11 cellular contexts compared by ENCODE assay signal in genomic region chrX:149937328-149937727, GRCh38. TPM values are rescaled to one million over a fixed set of nuclear protein-coding genes. Genes with fewer than 3 reads are reported as not detected.
DNase-seq lines count a peak whose midpoint lies in the region; FAIRE-seq and TF ChIP-seq lines count a peak whose summit lies in the region.
"Not testable (repeated sequence)": the region's sequence is repeated elsewhere in the genome, so short reads cannot be mapped to it uniquely, and the experiment has no call there.
"Had no signal": no experiment of that assay in that cellular context is flagged by ENCODE, and none has a peak within 500 bp of the region (broad histone marks: within the 10 kb centered on the region; RNA-seq: fewer than 3 reads in every experiment).

No MANE protein-coding gene starts in this region.

- CTCF ChIA-PET in CD4-positive, alpha-beta memory T cell (lab: Charles Lee; ENCODE audit: partially characterized antibody), result not testable (repeated sequence)

- peak overlapping the region; percentile 90 for H3K27ac ChIP-seq in CD4-positive, alpha-beta memory T cell (ENCODE audit: low read depth, low read length)
- H3K27ac ChIP-seq in KMS-11, result peak overlapping the region; percentile 71; the same call in 1 of the 2 replicates
- peak overlapping the region; percentile 95 for H3K27ac ChIP-seq in astrocyte (ENCODE audit: low read depth, low read length)
- peak overlapping the region; percentile 85 for H3K27ac ChIP-seq in epithelial cell of prostate
- peak overlapping the region; percentile 71 for H3K27ac ChIP-seq in keratinocyte (ENCODE audit: control insufficient read depth, insufficient read depth, low read length)
- H3K27ac ChIP-seq in neural progenitor cell, result not testable (repeated sequence)
- H3K27ac ChIP-seq in subcutaneous abdominal adipose tissue (ENCODE audit: low read depth, low read length), result peak overlapping the region; percentile 80

- not testable (repeated sequence) for H3K27me3 ChIP-seq in CD4-positive, alpha-beta memory T cell (ENCODE audit: insufficient read depth, low read length); KMS-11 (ENCODE audit: insufficient read depth, low read depth); astrocyte (ENCODE audit: insufficient read depth, low read length); keratinocyte (ENCODE audit: control insufficient read depth, extremely low read depth, insufficient read depth, low read length); neural progenitor cell; subcutaneous abdominal adipose tissue (ENCODE audit: control insufficient read depth in 5 of 5, insufficient read depth in 4 of 5, low read length in 5 of 5)

- not testable (repeated sequence) for H3F3A ChIP-seq in neural progenitor cell (ENCODE audit: low read depth)

- H3K9me3 Mint-ChIP-seq in CD4-positive, alpha-beta memory T cell; T-helper 2 cell treated with Interferon-gamma antibody and Interleukin-4, amounts not matched to agents 5 μg/mL and 100 μg/mL, for 36 hours; astrocyte (ENCODE audit: unreplicated experiment); neural progenitor cell: not testable (repeated sequence)

- not testable (repeated sequence) for H4K20me1 ChIP-seq in KMS-11 (ENCODE audit: insufficient read depth); astrocyte (ENCODE audit: insufficient read depth, low read length); keratinocyte (ENCODE audit: control insufficient read depth, extremely low read depth, insufficient read depth, low read length); neural progenitor cell (ENCODE audit: low read depth)

- H3K79me2 ChIP-seq in KMS-11 (ENCODE audit: insufficient read depth, low read depth), result not testable (repeated sequence)
- H3K79me2 ChIP-seq in astrocyte (ENCODE audit: insufficient read depth, low read length) (peaks cover 12% of the 10 kb centered on the region), keratinocyte (ENCODE audit: control insufficient read depth, insufficient read depth, low read length) (peaks cover 12% of the 10 kb centered on the region), neural progenitor cell (ENCODE audit: low read depth) (peaks cover 11% of the 10 kb centered on the region)

- H3K27ac Mint-ChIP-seq in CD4-positive, alpha-beta memory T cell, result peak overlapping the region; percentile 57 to 100 (median 86)
- H3K27ac Mint-ChIP-seq in T-helper 2 cell treated with Interferon-gamma antibody and Interleukin-4, amounts not matched to agents 5 μg/mL and 100 μg/mL, for 36 hours, result peak overlapping the region; percentile 83
- H3K27ac Mint-ChIP-seq in astrocyte (ENCODE audit: unreplicated experiment), result peak overlapping the region; percentile 94
- not testable (repeated sequence) for H3K27ac Mint-ChIP-seq in neural progenitor cell

- H2AFZ ChIP-seq in KMS-11 (ENCODE audit: low read depth); astrocyte (ENCODE audit: low read depth, low read length); keratinocyte (ENCODE audit: control insufficient read depth, low read length); neural progenitor cell (replicated peaks): not testable (repeated sequence)

- H3K4me3 Mint-ChIP-seq in CD4-positive, alpha-beta memory T cell, result peak overlapping the region; percentile 80 to 97 (median 93)
- H3K4me3 Mint-ChIP-seq in T-helper 2 cell treated with Interferon-gamma antibody and Interleukin-4, amounts not matched to agents 5 μg/mL and 100 μg/mL, for 36 hours, result peak overlapping the region; percentile 95
- peak overlapping the region; percentile 89 for H3K4me3 Mint-ChIP-seq in astrocyte (ENCODE audit: unreplicated experiment)
- peak overlapping the region; percentile 86 for H3K4me3 Mint-ChIP-seq in neural progenitor cell

- FAIRE-seq in astrocyte (lab: Jason Lieb, UNC), result peak; percentile 64
- not testable (repeated sequence) for FAIRE-seq in keratinocyte (lab: Jason Lieb, UNC)

- POLR2A ChIA-PET in CD4-positive, alpha-beta memory T cell (lab: Charles Lee; ENCODE audit: partially characterized antibody), result interaction anchor here (2.2 to 3.9 kb wide), 3 partner anchors 397 to 757 kb away, joined by 12 to 83 read pairs (median 23); partner anchors contain the start of genes EOLA1 and MTM1

- intact Hi-C loops in CD4-positive, alpha-beta memory T cell (cut with micrococcal nuclease), result not testable (repeated sequence)

- H3K4me1 ChIP-seq in CD4-positive, alpha-beta memory T cell (ENCODE audit: insufficient read depth, low read length), result peaks cover 11% of the 10 kb centered on the region
- H3K4me1 ChIP-seq in KMS-11 (ENCODE audit: low read depth, poor library complexity, severe bottlenecking); astrocyte (ENCODE audit: insufficient read depth, low read length); keratinocyte (ENCODE audit: control insufficient read depth, extremely low read depth, insufficient read depth, low read length); neural progenitor cell: not testable (repeated sequence)
- H3K4me1 ChIP-seq in subcutaneous abdominal adipose tissue (ENCODE audit: control insufficient read depth in 5 of 5, insufficient read depth in 5 of 5, low read length in 5 of 5), result peaks cover 7 to 14% (median 11%) of the 10 kb centered on the region in 5 donors

- H3K36me3 ChIP-seq in CD4-positive, alpha-beta memory T cell (ENCODE audit: insufficient read depth, low read length); KMS-11 (ENCODE audit: insufficient read depth); astrocyte (ENCODE audit: insufficient read depth, low read length); keratinocyte (ENCODE audit: control insufficient read depth in 2 of 2, extremely low read depth in 1 of 2, insufficient read depth in 2 of 2, low read length in 2 of 2); neural progenitor cell: not testable (repeated sequence)
- H3K36me3 ChIP-seq in subcutaneous abdominal adipose tissue (ENCODE audit: control insufficient read depth in 5 of 5, insufficient read depth in 5 of 5, low read length in 5 of 5), result peaks cover 0 to 14% (median 8%) of the 10 kb centered on the region in 5 donors

- not testable (repeated sequence) for H3K9me3 ChIP-seq in CD4-positive, alpha-beta memory T cell (ENCODE audit: control insufficient read depth in 1 of 2, low read length in 2 of 2); astrocyte (ENCODE audit: insufficient read depth, low read depth, low read length); keratinocyte (ENCODE audit: control insufficient read depth, low read depth, low read length); neural progenitor cell (ENCODE audit: low read depth); subcutaneous abdominal adipose tissue (ENCODE audit: control insufficient read depth in 5 of 5, low read length in 5 of 5)

- not testable (repeated sequence) for DNase-seq in CD4-positive, alpha-beta memory T cell; T-helper 2 cell treated with Interferon-gamma antibody and Interleukin-4, amounts not matched to agents 5 μg/mL and 100 μg/mL, for 36 hours (ENCODE audit: low spot score); astrocyte (ENCODE audit: low read depth); epithelial cell of prostate (ENCODE audit: low read depth, low spot score); keratinocyte (ENCODE audit: low read depth, low spot score); neural progenitor cell (ENCODE audit: low spot score)

- peaks cover 3 to 16% (median 8%) of the 10 kb centered on the region in 4 donors for H3K4me1 Mint-ChIP-seq in CD4-positive, alpha-beta memory T cell
- H3K4me1 Mint-ChIP-seq in T-helper 2 cell treated with Interferon-gamma antibody and Interleukin-4, amounts not matched to agents 5 μg/mL and 100 μg/mL, for 36 hours (ENCODE audit: low read depth); astrocyte (ENCODE audit: low read depth, unreplicated experiment); neural progenitor cell: not testable (repeated sequence)

- not testable (repeated sequence) for H3K27me3 Mint-ChIP-seq in CD4-positive, alpha-beta memory T cell; T-helper 2 cell treated with Interferon-gamma antibody and Interleukin-4, amounts not matched to agents 5 μg/mL and 100 μg/mL, for 36 hours (ENCODE audit: low read depth); astrocyte (ENCODE audit: low read depth, unreplicated experiment); neural progenitor cell (ENCODE audit: insufficient read depth, low read depth)

- H3K4me2 ChIP-seq in KMS-11 (peak overlapping the region; percentile 63), astrocyte (ENCODE audit: low read length) (peak overlapping the region; percentile 96), keratinocyte (ENCODE audit: control insufficient read depth, extremely low read depth, insufficient read depth, low read depth, low read length) (peak overlapping the region; percentile 58), neural progenitor cell (peak overlapping the region; percentile 83)

- TF ChIP-seq CTCF in KMS-11 (conservative IDR thresholded peaks at IDR 0.05; ENCODE audit: low read depth, low read length); astrocyte (IDR thresholded peaks at IDR 0.05; ENCODE audit: insufficient read depth, low read depth, low read length); keratinocyte (optimal IDR thresholded peaks at IDR 0.05 in 1 of 3, IDR thresholded peaks at IDR 0.05 in 1 of 3, conservative IDR thresholded peaks at IDR 0.05 in 1 of 3; ENCODE audit: extremely low read depth in 1 of 3, insufficient read depth in 2 of 3, low read length in 3 of 3); neural progenitor cell (IDR thresholded peaks at IDR 0.05): not testable (repeated sequence)

- H3K9me1 ChIP-seq in keratinocyte (ENCODE audit: control insufficient read depth, extremely low read depth, insufficient read depth, low read length), result not testable (repeated sequence)

- H3K9ac ChIP-seq in KMS-11, result peak overlapping the region; percentile 73
- H3K9ac ChIP-seq in astrocyte (ENCODE audit: low read length), result peak overlapping the region; percentile 99
- H3K9ac ChIP-seq in keratinocyte (ENCODE audit: control insufficient read depth, extremely low read depth, insufficient read depth, low read length), result peak overlapping the region; percentile 86
- H3K9ac ChIP-seq in neural progenitor cell, result peak overlapping the region; percentile 85
- peak overlapping the region in 4 of 5 donors; percentile 58 to 91 (median 84) for H3K9ac ChIP-seq in subcutaneous abdominal adipose tissue (ENCODE audit: low read length in 5 of 5)

- dilution Hi-C loops in keratinocyte (cut with MboI; ENCODE audit: extremely low pct_ligation_motif_present, low sequenced_read_pairs), result not testable (repeated sequence)

- not testable (repeated sequence) for H3K36me3 Mint-ChIP-seq in CD4-positive, alpha-beta memory T cell; astrocyte (ENCODE audit: low read depth, unreplicated experiment); neural progenitor cell
- H3K36me3 Mint-ChIP-seq in T-helper 2 cell treated with Interferon-gamma antibody and Interleukin-4, amounts not matched to agents 5 μg/mL and 100 μg/mL, for 36 hours (ENCODE audit: low read depth), result peaks cover 10% of the 10 kb centered on the region

- H3K4me3 ChIP-seq in CD4-positive, alpha-beta memory T cell (ENCODE audit: low read length in 2 of 2), result peak overlapping the region; percentile 22 to 66
- not testable (repeated sequence) for H3K4me3 ChIP-seq in KMS-11 (IDR thresholded peaks at IDR 0.05; ENCODE audit: insufficient read depth, low read depth, low read length)
- peak overlapping the region; percentile 91 for H3K4me3 ChIP-seq in astrocyte (ENCODE audit: insufficient read depth, low read depth, low read length)
- peak overlapping the region; percentile 67 to 70 (median 68) for H3K4me3 ChIP-seq in keratinocyte (ENCODE audit: control insufficient read depth in 2 of 3, extremely low read depth in 1 of 3, insufficient read depth in 2 of 3, low read depth in 1 of 3, low read length in 3 of 3)
- peak overlapping the region; percentile 62 for H3K4me3 ChIP-seq in neural progenitor cell
- peak overlapping the region; percentile 52 to 76 (median 64) for H3K4me3 ChIP-seq in subcutaneous abdominal adipose tissue (ENCODE audit: low read depth in 1 of 5, low read length in 5 of 5)

RNA-seq across cellular contexts. Expression of gene EOLA2, which starts 1.0 kb away (rescaled TPM):
- total RNA-seq in CD4-positive, alpha-beta memory T cell, result 10 to 100 TPM; 38.1 to 41.1 TPM
- 10 to 100 TPM; 22.3 to 38.8 TPM for polyA plus RNA-seq in CD4-positive, alpha-beta memory T cell
- total RNA-seq in astrocyte, result 36.4 and 42.4 TPM in 2 replicates
- polyA plus RNA-seq in keratinocyte, result 35.5 to 45.2 TPM (median 39.2 TPM) in 3 replicates
- 24.1 TPM for polyA plus RNA-seq in keratinocyte (2011; ENCODE audit: low read depth)
- 41.0 and 42.3 TPM in 2 replicates for polyA plus RNA-seq in keratinocyte (2011; cell fraction: cytosol; rRNA removed)
- polyA plus RNA-seq in keratinocyte (2011; cell fraction: nucleus; rRNA removed), result 50.8 and 59.0 TPM in 2 replicates
- 27.4 and 32.6 TPM in 2 replicates for polyA plus RNA-seq in keratinocyte (2012; ENCODE audit: low replicate concordance)
- polyA minus RNA-seq in keratinocyte, result 16.1 to 23.7 TPM (median 17.2 TPM) in 3 replicates
- 20.0 TPM for polyA minus RNA-seq in keratinocyte (2011; cell fraction: cytosol; rRNA and poly(A)+ RNA removed)
- polyA minus RNA-seq in keratinocyte (2011; cell fraction: nucleus; rRNA and poly(A)+ RNA removed), result 23.0 and 23.3 TPM in 2 replicates
- 11.2 and 19.0 TPM in 2 replicates for total RNA-seq in neural progenitor cell (ENCODE audit: low replicate concordance)

RNA-seq across cellular contexts. Expression of gene HSFX4, which starts 8.0 kb away (rescaled TPM):
- total RNA-seq in CD4-positive, alpha-beta memory T cell, result not detected
- polyA plus RNA-seq in CD4-positive, alpha-beta memory T cell, result not detected
- total RNA-seq in astrocyte, result not detected in 2 replicates
- polyA plus RNA-seq in keratinocyte, result not detected in 3 replicates
- not detected for polyA plus RNA-seq in keratinocyte (2011; ENCODE audit: low read depth)
- not detected in 2 replicates for polyA plus RNA-seq in keratinocyte (2011; cell fraction: cytosol; rRNA removed)
- not detected in 2 replicates for polyA plus RNA-seq in keratinocyte (2011; cell fraction: nucleus; rRNA removed)
- polyA plus RNA-seq in keratinocyte (2012; ENCODE audit: low replicate concordance), result 0.38 TPM in 1 of 2 replicates, not detected in the other
- not detected in 3 replicates for polyA minus RNA-seq in keratinocyte
- not detected for polyA minus RNA-seq in keratinocyte (2011; cell fraction: cytosol; rRNA and poly(A)+ RNA removed)
- polyA minus RNA-seq in keratinocyte (2011; cell fraction: nucleus; rRNA and poly(A)+ RNA removed), result not detected in 2 replicates
- not detected in 2 replicates for total RNA-seq in neural progenitor cell (ENCODE audit: low replicate concordance)
- total RNA-seq: cerebellum, pancreas, RPMI7951 had no signal

RNA-seq across cellular contexts. Expression of gene MAGEA8, which starts 56.3 kb away (rescaled TPM):
- not detected for total RNA-seq in CD4-positive, alpha-beta memory T cell
- not detected for polyA plus RNA-seq in CD4-positive, alpha-beta memory T cell
- total RNA-seq in astrocyte (not detected in 2 replicates), neural progenitor cell (ENCODE audit: low replicate concordance) (not detected in 2 replicates)
- polyA plus RNA-seq in keratinocyte, result not detected in 3 replicates
- polyA plus RNA-seq in keratinocyte (2011; ENCODE audit: low read depth), result not detected
- not detected in 2 replicates for polyA plus RNA-seq in keratinocyte (2011; cell fraction: cytosol; rRNA removed)
- not detected in 2 replicates for polyA plus RNA-seq in keratinocyte (2011; cell fraction: nucleus; rRNA removed)
- polyA plus RNA-seq in keratinocyte (2012; ENCODE audit: low replicate concordance), result not detected in 2 replicates
- 0.46 TPM in 1 of 3 replicates, not detected in the others for polyA minus RNA-seq in keratinocyte
- not detected for polyA minus RNA-seq in keratinocyte (2011; cell fraction: cytosol; rRNA and poly(A)+ RNA removed)
- not detected in 2 replicates for polyA minus RNA-seq in keratinocyte (2011; cell fraction: nucleus; rRNA and poly(A)+ RNA removed)
- total RNA-seq: cerebellum, pancreas had no signal
- polyA plus RNA-seq: pancreas had no signal
